Comparison of ENCODE assay signal across 12 cellular contexts in the genomic region with DNA sequence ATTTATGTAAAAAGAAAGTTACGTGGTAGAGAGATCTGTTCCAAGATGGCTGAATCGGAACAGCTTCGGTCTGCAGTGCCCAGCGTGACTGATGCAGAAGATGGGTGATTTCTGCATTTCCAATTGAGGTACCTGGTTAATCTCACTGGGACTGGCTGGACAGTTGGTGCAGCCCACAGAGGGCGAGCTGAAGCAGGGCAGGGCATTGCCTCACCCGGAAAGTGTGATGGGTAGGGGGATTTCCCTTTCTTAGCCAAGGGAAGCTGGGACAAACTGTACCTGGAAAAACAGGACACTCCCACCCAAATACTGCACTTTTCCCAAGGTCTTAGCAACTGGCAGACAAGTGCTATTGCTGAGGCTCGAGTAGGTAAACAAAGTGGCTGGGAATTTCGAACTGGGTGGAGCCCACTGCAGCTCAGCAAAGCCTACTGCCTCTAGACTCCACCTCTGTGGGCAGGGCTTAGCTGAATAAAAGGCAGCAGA. TPM values are rescaled to one million over a fixed set of nuclear protein-coding genes. Genes with fewer than 3 reads are reported as not detected.
A peak's percentile ranks its signal among the peaks of the same experiment; 100 is the strongest.
DNase-seq lines count a peak whose midpoint lies in the region; ATAC-seq and TF ChIP-seq lines count a peak whose summit lies in the region.
"Had no signal": no experiment of that assay in that cellular context is flagged by ENCODE, and none has a peak within 500 bp of the region (broad histone marks: within the 10 kb centered on the region; RNA-seq: fewer than 3 reads in every experiment).

No MANE protein-coding gene starts in this region.

- no peaks in the 10 kb centered on the region for H3K36me3 Mint-ChIP-seq in central memory CD8-positive, alpha-beta T cell (ENCODE audit: insufficient read depth)

- peak overlapping the region; percentile 59 for H3K4me3 Mint-ChIP-seq in central memory CD8-positive, alpha-beta T cell

- H3F3A ChIP-seq in SK-N-SH (replicated peaks; ENCODE audit: insufficient read depth) = no peaks in the 10 kb centered on the region

- no peak for TF ChIP-seq CTCF in SK-N-SH (IDR thresholded peaks at IDR 0.05)
- no peak for TF ChIP-seq CTCF in spleen (IDR thresholded peaks at IDR 0.05 in 8 of 11, conservative IDR thresholded peaks at IDR 0.05 in 3 of 11)

- intact Hi-C loops in spleen (cut with DNase I; ENCODE audit: low total_unique reads) = no loop called here

- H3K9ac ChIP-seq in SK-N-SH = no peak overlapping the region

- no peak for TF ChIP-seq EP300 in SK-N-SH (IDR thresholded peaks at IDR 0.05; ENCODE audit: borderline replicate concordance in 1 of 2, low read depth in 1 of 2, low read length in 1 of 2)

- peaks cover 8% of the 10 kb centered on the region for H3K4me1 Mint-ChIP-seq in central memory CD8-positive, alpha-beta T cell

- TF ChIP-seq RAD21 in SK-N-SH (IDR thresholded peaks at IDR 0.05; ENCODE audit: low read length) = no peak

- H3K27ac ChIP-seq in SK-N-SH (ENCODE audit: low read depth in 2 of 2, low read length in 1 of 2) (no peak overlapping the region), spleen (peak overlapping the region in 4 of 8 donors; percentile 3 to 64 (median 36))
- H3K27ac ChIP-seq: prostate gland, SJCRH30 had no signal

- TF ChIP-seq POLR2A in spleen (IDR thresholded peaks at IDR 0.05) = no peak

- CTCF ChIA-PET in SK-N-SH (lab: Yijun Ruan, JAX) = interaction anchor here (1.3 to 1.7 kb wide), 2 partner anchors 13 kb away, joined by 3 to 4 read pairs; a partner anchor contains a TSS

- H3K27me3 ChIP-seq in SK-N-SH (ENCODE audit: insufficient read depth) (no peaks in the 10 kb centered on the region), spleen (replicated peaks in 1 of 7) (no peaks in the 10 kb centered on the region)
- H3K27me3 ChIP-seq: SJCRH30 had no signal

- 45% methylated on average over 8 of the region's 8 CpGs for WGBS in SK-N-SH (ENCODE audit: low lambda C conversion rate)
- 41 to 67% (median 47%) methylated on average over 8 of the region's 8 CpGs for WGBS in spleen, 5 donors

- H3K9me2 ChIP-seq in SK-N-SH = no peaks in the 10 kb centered on the region

- no peaks in the 10 kb centered on the region for H3K9me3 Mint-ChIP-seq in central memory CD8-positive, alpha-beta T cell

- peaks cover 84% of the 10 kb centered on the region for H3K27me3 Mint-ChIP-seq in central memory CD8-positive, alpha-beta T cell

- H3K4me3 ChIP-seq in SK-N-SH (ENCODE audit: low read depth in 2 of 2, low read length in 1 of 2) = no peak overlapping the region; a peak in 1 of 4 replicates
- peak overlapping the region in 5 of 8 donors; percentile 8 to 59 (median 16) for H3K4me3 ChIP-seq in spleen
- H3K4me3 ChIP-seq: prostate gland, SJCRH30 had no signal

- H2AFZ ChIP-seq in SK-N-SH (ENCODE audit: low read depth) = no peak overlapping the region

- POLR2A ChIA-PET in SK-N-SH (lab: Yijun Ruan, JAX) = no interaction called here

- no peaks in the 10 kb centered on the region for H3K79me2 ChIP-seq in SK-N-SH (ENCODE audit: insufficient read depth)

- no peak overlapping the region for H3K4me2 ChIP-seq in SK-N-SH

- no peaks in the 10 kb centered on the region for H3K36me3 ChIP-seq in SK-N-SH (replicated peaks in 1 of 2; ENCODE audit: control insufficient read depth in 1 of 2, insufficient read depth in 2 of 2, low read length in 1 of 2)
- no peaks in the 10 kb centered on the region for H3K36me3 ChIP-seq in spleen
- H3K36me3 ChIP-seq: prostate gland, SJCRH30 had no signal

- H4K20me1 ChIP-seq in SK-N-SH (ENCODE audit: insufficient read depth) = no peaks in the 10 kb centered on the region

- peak; percentile 45; the same call in 2 of the 3 replicates for ATAC-seq in SK-N-SH treated with all-trans-retinoic acid at 6 μM for 48 hours
- ATAC-seq in central memory CD8-positive, alpha-beta T cell (replicated peaks; ENCODE audit: extremely low read depth, poor library complexity, severe bottlenecking) = no peak
- ATAC-seq in GM18498 (IDR thresholded peaks at IDR 0.05; ENCODE audit: unreplicated experiment) = no peak
- ATAC-seq: HCT116 had no signal

- DNase-seq in SK-N-SH (no peak), NCI-H226 (peak; percentile 47), spleen (no peak), NCI-H187 (lab: John Stamatoyannopoulos, UW) (no peak), NOMO-1 treated with DMSO at 0.1 percent for 48 hours (lab: John Stamatoyannopoulos, UW; ENCODE audit: unreplicated experiment) (no peak)
- no peak for DNase-seq in central memory CD8-positive, alpha-beta T cell (ENCODE audit: low spot score in 2 of 2)
- DNase-seq: aorta, SJCRH30 had no signal

- H3K9me3 ChIP-seq in SK-N-SH = no peaks in the 10 kb centered on the region
- H3K9me3 ChIP-seq in spleen = peaks cover 0 to 12% (median 3%) of the 10 kb centered on the region in 8 donors
- H3K9me3 ChIP-seq: prostate gland, SJCRH30 had no signal

- H3K4me1 ChIP-seq in SK-N-SH (ENCODE audit: control insufficient read depth in 1 of 2, insufficient read depth in 2 of 2, low read depth in 1 of 2, low read length in 1 of 2) (no peaks in the 10 kb centered on the region), spleen (peaks cover 0 to 35% (median 12%) of the 10 kb centered on the region in 6 donors)
- H3K4me1 ChIP-seq: prostate gland, SJCRH30 had no signal

- H3K27ac Mint-ChIP-seq in central memory CD8-positive, alpha-beta T cell (ENCODE audit: low read depth) = no peak overlapping the region

TF ChIP-seq in SK-N-SH treated with all-trans-retinoic acid at 6 μM for 48 hours, 23 proteins besides CTCF, POLR2A, EP300 and RAD21 (continues in another document):
- TF ChIP-seq ISL1 (CRISPR knock-in tag; IDR thresholded peaks at IDR 0.05) (no peak), ESRRG (CRISPR knock-in tag; IDR thresholded peaks at IDR 0.05) (no peak), ZC3H10 (CRISPR knock-in tag; IDR thresholded peaks at IDR 0.05) (no peak)
- TF ChIP-seq, protein P1, sequence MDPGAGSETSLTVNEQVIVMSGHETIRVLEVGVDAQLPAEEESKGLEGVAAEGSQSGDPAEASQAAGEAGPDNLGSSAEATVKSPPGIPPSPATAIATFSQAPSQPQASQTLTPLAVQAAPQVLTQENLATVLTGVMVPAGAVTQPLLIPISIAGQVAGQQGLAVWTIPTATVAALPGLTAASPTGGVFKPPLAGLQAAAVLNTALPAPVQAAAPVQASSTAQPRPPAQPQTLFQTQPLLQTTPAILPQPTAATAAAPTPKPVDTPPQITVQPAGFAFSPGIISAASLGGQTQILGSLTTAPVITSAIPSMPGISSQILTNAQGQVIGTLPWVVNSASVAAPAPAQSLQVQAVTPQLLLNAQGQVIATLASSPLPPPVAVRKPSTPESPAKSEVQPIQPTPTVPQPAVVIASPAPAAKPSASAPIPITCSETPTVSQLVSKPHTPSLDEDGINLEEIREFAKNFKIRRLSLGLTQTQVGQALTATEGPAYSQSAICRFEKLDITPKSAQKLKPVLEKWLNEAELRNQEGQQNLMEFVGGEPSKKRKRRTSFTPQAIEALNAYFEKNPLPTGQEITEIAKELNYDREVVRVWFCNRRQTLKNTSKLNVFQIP (CRISPR knock-in tag; IDR thresholded peaks at IDR 0.05; ENCODE audit: borderline replicate concordance, low read depth) = no peak
- TF ChIP-seq, protein P2, sequence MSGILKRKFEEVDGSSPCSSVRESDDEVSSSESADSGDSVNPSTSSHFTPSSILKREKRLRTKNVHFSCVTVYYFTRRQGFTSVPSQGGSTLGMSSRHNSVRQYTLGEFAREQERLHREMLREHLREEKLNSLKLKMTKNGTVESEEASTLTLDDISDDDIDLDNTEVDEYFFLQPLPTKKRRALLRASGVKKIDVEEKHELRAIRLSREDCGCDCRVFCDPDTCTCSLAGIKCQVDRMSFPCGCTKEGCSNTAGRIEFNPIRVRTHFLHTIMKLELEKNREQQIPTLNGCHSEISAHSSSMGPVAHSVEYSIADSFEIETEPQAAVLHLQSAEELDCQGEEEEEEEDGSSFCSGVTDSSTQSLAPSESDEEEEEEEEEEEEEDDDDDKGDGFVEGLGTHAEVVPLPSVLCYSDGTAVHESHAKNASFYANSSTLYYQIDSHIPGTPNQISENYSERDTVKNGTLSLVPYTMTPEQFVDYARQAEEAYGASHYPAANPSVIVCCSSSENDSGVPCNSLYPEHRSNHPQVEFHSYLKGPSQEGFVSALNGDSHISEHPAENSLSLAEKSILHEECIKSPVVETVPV (CRISPR knock-in tag; IDR thresholded peaks at IDR 0.05) = no peak

TF ChIP-seq in SK-N-SH, 30 proteins besides CTCF, POLR2A, EP300 and RAD21 (continues in another document):
- TF ChIP-seq TCF12 (IDR thresholded peaks at IDR 0.05) (no peak), JUND (IDR thresholded peaks at IDR 0.05) (no peak), POLR2AphosphoS5 (IDR thresholded peaks at IDR 0.05; ENCODE audit: low read depth, low read length) (no peak), SMC3 (IDR thresholded peaks at IDR 0.05; ENCODE audit: low read depth, low read length) (no peak), YY1 (IDR thresholded peaks at IDR 0.05; ENCODE audit: low read depth) (no peak), FOSL2 (IDR thresholded peaks at IDR 0.05; ENCODE audit: borderline replicate concordance, low read depth) (no peak)
- TF ChIP-seq, protein P3, sequence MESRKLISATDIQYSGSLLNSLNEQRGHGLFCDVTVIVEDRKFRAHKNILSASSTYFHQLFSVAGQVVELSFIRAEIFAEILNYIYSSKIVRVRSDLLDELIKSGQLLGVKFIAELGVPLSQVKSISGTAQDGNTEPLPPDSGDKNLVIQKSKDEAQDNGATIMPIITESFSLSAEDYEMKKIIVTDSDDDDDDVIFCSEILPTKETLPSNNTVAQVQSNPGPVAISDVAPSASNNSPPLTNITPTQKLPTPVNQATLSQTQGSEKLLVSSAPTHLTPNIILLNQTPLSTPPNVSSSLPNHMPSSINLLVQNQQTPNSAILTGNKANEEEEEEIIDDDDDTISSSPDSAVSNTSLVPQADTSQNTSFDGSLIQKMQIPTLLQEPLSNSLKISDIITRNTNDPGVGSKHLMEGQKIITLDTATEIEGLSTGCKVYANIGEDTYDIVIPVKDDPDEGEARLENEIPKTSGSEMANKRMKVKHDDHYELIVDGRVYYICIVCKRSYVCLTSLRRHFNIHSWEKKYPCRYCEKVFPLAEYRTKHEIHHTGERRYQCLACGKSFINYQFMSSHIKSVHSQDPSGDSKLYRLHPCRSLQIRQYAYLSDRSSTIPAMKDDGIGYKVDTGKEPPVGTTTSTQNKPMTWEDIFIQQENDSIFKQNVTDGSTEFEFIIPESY (IDR thresholded peaks at IDR 0.05; ENCODE audit: borderline replicate concordance, low read depth) = no peak
- TF ChIP-seq, protein P4, sequence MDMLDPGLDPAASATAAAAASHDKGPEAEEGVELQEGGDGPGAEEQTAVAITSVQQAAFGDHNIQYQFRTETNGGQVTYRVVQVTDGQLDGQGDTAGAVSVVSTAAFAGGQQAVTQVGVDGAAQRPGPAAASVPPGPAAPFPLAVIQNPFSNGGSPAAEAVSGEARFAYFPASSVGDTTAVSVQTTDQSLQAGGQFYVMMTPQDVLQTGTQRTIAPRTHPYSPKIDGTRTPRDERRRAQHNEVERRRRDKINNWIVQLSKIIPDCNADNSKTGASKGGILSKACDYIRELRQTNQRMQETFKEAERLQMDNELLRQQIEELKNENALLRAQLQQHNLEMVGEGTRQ (IDR thresholded peaks at IDR 0.05; ENCODE audit: borderline replicate concordance, low read depth, low read length) = no peak

RNA-seq across cellular contexts. Expression of a gene that starts 13.1 kb away (rescaled TPM):
- 119 and 166 TPM in 2 replicates for polyA plus RNA-seq in SK-N-SH (2012; rRNA removed)
- 124 and 142 TPM in 2 replicates for polyA plus RNA-seq in SK-N-SH (2012; cell fraction: cytosol; rRNA removed)
- polyA plus RNA-seq in SK-N-SH (2012; cell fraction: nucleus; rRNA removed) = 51.0 and 111 TPM in 2 replicates
- 100 to 1,000 TPM; 134 to 190 (median 159) TPM for total RNA-seq in spleen
- 100 to 1,000 TPM; 135 to 193 (median 149) TPM for polyA plus RNA-seq in spleen

Comparison
In these comparisons a context has a peak if more than half of its experiments do, and no peak if none do; other contexts are left out.
1. H3K4me3 ChIP-seq: peak in spleen (5 of 8); none in SK-N-SH (0 of 2).